In genomic region chr5:140641716-140642115, GRCh38 we compare ENCODE assay signal across 17 cellular contexts. TPM values are rescaled to one million over a fixed set of nuclear protein-coding genes. Genes with fewer than 3 reads are reported as not detected.
"Had no signal": no experiment of that assay in that cellular context is flagged by ENCODE, and none has a peak within 500 bp of the region (broad histone marks: within the 10 kb centered on the region; RNA-seq: fewer than 3 reads in every experiment).

No MANE protein-coding gene starts in this region.

- H3K27ac ChIP-seq: ovary, sigmoid colon, thoracic aorta, VCaP had no signal

- H3K4me3 Mint-ChIP-seq: dendritic cell treated with granulocyte-macrophage colony-stimulating factor and Interleukin-4, amounts not matched to agents 40 ng/mL and 50 ng/mL, for 4 days; endodermal cell had no signal

- H3K9me3 ChIP-seq: ovary, sigmoid colon, thoracic aorta had no signal

- H3K4me3 ChIP-seq: ovary, sigmoid colon, thoracic aorta had no signal

- DNase-seq: activated CD4-positive, alpha-beta T cell treated with anti-CD3 and anti-CD28 coated beads for 1 hour; activated CD4-positive, alpha-beta T cell treated with anti-CD3 and anti-CD28 coated beads, Interleukin-2, amount 50 U/mL, for 4 hours; activated gamma-delta T cell; activated T-cell treated with anti-CD3 and anti-CD28 coated beads, Interleukin-2, amount 50 U/mL, for 48 hours; aorta; cerebellar nuclear complex; endodermal cell; head of caudate nucleus; mesendoderm; ovary; sigmoid colon; stimulated activated CD4-positive, alpha-beta T cell treated with anti-CD3 and anti-CD28 coated beads, Interleukin-1b, Interleukin-23, amount 100 ng/mL, for 48 hours had no signal

- ATAC-seq: natural killer cell treated with Interleukin-12 subunit alpha and Interleukin-12 subunit beta and Interleukin-15 and Interleukin-18, amount 100 ng/mL, for 72 hours had no signal

- H3K27me3 Mint-ChIP-seq: dendritic cell treated with granulocyte-macrophage colony-stimulating factor and Interleukin-4, amounts not matched to agents 40 ng/mL and 50 ng/mL, for 4 days; natural killer cell treated with Interleukin-12 subunit alpha and Interleukin-12 subunit beta and Interleukin-15 and Interleukin-18, amount 100 ng/mL, for 72 hours had no signal

- H3K27me3 ChIP-seq: ovary, sigmoid colon had no signal

- H3K36me3 ChIP-seq: ovary had no signal

- H3K9me3 Mint-ChIP-seq: dendritic cell treated with granulocyte-macrophage colony-stimulating factor and Interleukin-4, amounts not matched to agents 40 ng/mL and 50 ng/mL, for 4 days had no signal

RNA-seq across cellular contexts. Expression of gene CD14, which starts 8.7 kb away (rescaled TPM):
- total RNA-seq: epithelial cell of proximal tubule had no signal
